In the genomic region with DNA sequence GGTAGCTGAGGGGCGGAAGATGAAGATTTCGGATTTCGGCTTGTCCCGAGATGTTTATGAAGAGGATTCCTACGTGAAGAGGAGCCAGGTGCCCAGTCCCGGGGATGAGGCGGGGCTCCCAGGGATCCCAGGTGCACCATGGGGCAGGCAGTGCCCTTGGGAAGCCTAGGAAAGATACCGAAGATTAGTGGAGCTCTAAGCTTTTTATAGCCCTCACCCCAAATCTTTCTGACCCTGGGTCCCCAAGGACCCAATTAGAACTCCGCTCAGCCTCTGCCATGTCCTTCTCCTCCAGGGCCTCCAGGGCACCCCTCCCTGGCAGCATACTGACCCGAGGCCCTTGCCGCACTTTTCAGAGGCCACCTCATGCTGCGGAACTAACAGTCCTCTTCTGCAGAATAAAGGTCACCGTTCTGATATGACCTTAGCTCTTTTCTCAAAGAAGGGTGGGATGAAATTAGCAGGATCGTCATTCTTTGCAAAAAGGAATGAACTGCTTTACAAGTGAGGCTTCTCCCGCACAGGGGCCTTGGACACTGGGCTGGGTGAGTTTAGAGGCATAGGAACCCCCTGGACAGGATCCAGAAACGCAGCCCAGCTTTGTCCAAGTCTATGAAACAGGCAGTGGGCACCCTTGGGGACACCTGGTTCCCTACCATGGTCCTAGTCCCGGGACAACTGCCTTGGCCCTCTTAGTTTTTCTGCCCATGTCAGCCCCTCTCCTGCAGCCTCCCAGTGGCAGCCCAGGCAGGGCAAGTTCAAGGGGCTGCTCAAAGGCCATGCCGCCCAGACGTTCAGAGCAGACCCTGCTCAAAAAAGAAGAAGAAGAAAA, we compare ENCODE assay signal across 13 cellular contexts. TPM values are rescaled to one million over a fixed set of nuclear protein-coding genes. Genes with fewer than 3 reads are reported as not detected.
A peak's percentile ranks its signal among the peaks of the same experiment; 100 is the strongest.
DNase-seq lines count a peak whose midpoint lies in the region; ATAC-seq, FAIRE-seq and TF ChIP-seq lines count a peak whose summit lies in the region.
"Had no signal": no experiment of that assay in that cellular context is flagged by ENCODE, and none has a peak within 500 bp of the region (broad histone marks: within the 10 kb centered on the region; RNA-seq: fewer than 3 reads in every experiment).

No MANE protein-coding gene starts in this region.

- H3K4me3 ChIP-seq in osteoblast (ENCODE audit: insufficient read depth, low read length): no peak overlapping the region
- H3K4me3 ChIP-seq: A549, cardiac muscle cell had no signal

- no peaks in the 10 kb centered on the region for H3K36me3 Mint-ChIP-seq in activated CD4-positive, alpha-beta T cell treated with anti-CD3 and anti-CD28 coated beads, Interleukin-2, amount 10 ng/mL, durations not matched to agents 7 days and 5 days (ENCODE audit: low read depth)
- H3K36me3 Mint-ChIP-seq in activated naive CD8-positive, alpha-beta T cell: no peaks in the 10 kb centered on the region
- H3K36me3 Mint-ChIP-seq in mesothelial cell of epicardium: no peaks in the 10 kb centered on the region

- peak overlapping the region; percentile 46 for H3K4me3 Mint-ChIP-seq in activated CD4-positive, alpha-beta T cell treated with anti-CD3 and anti-CD28 coated beads, Interleukin-2, amount 10 ng/mL, durations not matched to agents 7 days and 5 days
- peak overlapping the region; percentile 64 for H3K4me3 Mint-ChIP-seq in activated naive CD8-positive, alpha-beta T cell
- no peak overlapping the region for H3K4me3 Mint-ChIP-seq in mesothelial cell of epicardium
- H3K4me3 Mint-ChIP-seq: H9 had no signal

- H3K4me1 Mint-ChIP-seq in activated CD4-positive, alpha-beta T cell treated with anti-CD3 and anti-CD28 coated beads, Interleukin-2, amount 10 ng/mL, durations not matched to agents 7 days and 5 days: peaks cover 52% of the 10 kb centered on the region
- H3K4me1 Mint-ChIP-seq in activated naive CD8-positive, alpha-beta T cell (ENCODE audit: low read depth): peaks cover 21% of the 10 kb centered on the region
- no peaks in the 10 kb centered on the region for H3K4me1 Mint-ChIP-seq in mesothelial cell of epicardium
- H3K4me1 Mint-ChIP-seq: H9 had no signal

- no peaks in the 10 kb centered on the region for H3K27me3 Mint-ChIP-seq in activated CD4-positive, alpha-beta T cell treated with anti-CD3 and anti-CD28 coated beads, Interleukin-2, amount 10 ng/mL, durations not matched to agents 7 days and 5 days
- H3K27me3 Mint-ChIP-seq in activated naive CD8-positive, alpha-beta T cell: no peaks in the 10 kb centered on the region
- H3K27me3 Mint-ChIP-seq in mesothelial cell of epicardium (ENCODE audit: low read depth): peaks cover 6% of the 10 kb centered on the region

- no peaks in the 10 kb centered on the region for H3K4me1 ChIP-seq in osteoblast (ENCODE audit: insufficient read depth, low read length)
- H3K4me1 ChIP-seq: A549 had no signal

- no peak for FAIRE-seq in urothelium cell line (lab: Jason Lieb, UNC)
- FAIRE-seq: A549, RCC 7860 had no signal

- H3K36me3 ChIP-seq in osteoblast (ENCODE audit: insufficient read depth, low read length): no peaks in the 10 kb centered on the region
- H3K36me3 ChIP-seq: cardiac muscle cell had no signal

- no peak for DNase-seq in activated CD4-positive, alpha-beta T cell treated with anti-CD3 and anti-CD28 coated beads, Interleukin-2, amount 10 ng/mL, durations not matched to agents 7 days and 5 days
- DNase-seq in activated CD4-positive, alpha-beta T cell treated with anti-CD3 and anti-CD28 coated beads for 48 hours: no peak
- DNase-seq in osteoblast (ENCODE audit: insufficient read length, low spot score, missing footprints) (peak; percentile 76), mesothelial cell of epicardium (ENCODE audit: low spot score in 2 of 2, unreplicated experiment in 2 of 2) (no peak), urothelium cell line (ENCODE audit: low spot score) (no peak)
- DNase-seq: H9, NCI-H1048 had no signal

- H3K4me2 ChIP-seq in osteoblast (ENCODE audit: insufficient read depth, low read length): no peak overlapping the region
- H3K4me2 ChIP-seq: A549 had no signal

- no peaks in the 10 kb centered on the region for H4K20me1 ChIP-seq in osteoblast (ENCODE audit: insufficient read depth, low read length)

- no peaks in the 10 kb centered on the region for H3K79me2 ChIP-seq in osteoblast (ENCODE audit: insufficient read depth, low read length)

- H3K9me3 Mint-ChIP-seq in activated CD4-positive, alpha-beta T cell treated with anti-CD3 and anti-CD28 coated beads, Interleukin-2, amount 10 ng/mL, durations not matched to agents 7 days and 5 days: no peaks in the 10 kb centered on the region
- no peaks in the 10 kb centered on the region for H3K9me3 Mint-ChIP-seq in activated naive CD8-positive, alpha-beta T cell (ENCODE audit: low read depth)
- no peaks in the 10 kb centered on the region for H3K9me3 Mint-ChIP-seq in mesothelial cell of epicardium
- H3K9me3 Mint-ChIP-seq: H9 had no signal

- peaks cover 7% of the 10 kb centered on the region for H3K27me3 ChIP-seq in osteoblast (ENCODE audit: insufficient read depth, low read length)
- H3K27me3 ChIP-seq: cardiac muscle cell had no signal

- TF ChIP-seq CTCF in osteoblast (IDR thresholded peaks at IDR 0.05; ENCODE audit: extremely low read depth, low read depth, low read length): no peak
- no peak for TF ChIP-seq CTCF in mesothelial cell of epicardium (IDR thresholded peaks at IDR 0.05; ENCODE audit: unreplicated experiment)

- H3K9me3 ChIP-seq in osteoblast (ENCODE audit: low read depth, low read length): no peaks in the 10 kb centered on the region
- H3K9me3 ChIP-seq: A549 had no signal

- CTCF ChIA-PET in activated CD4-positive, alpha-beta T cell treated with anti-CD3 and anti-CD28 coated beads, Interleukin-2, amount 10 ng/mL, durations not matched to agents 7 days and 5 days (lab: Charles Lee): interaction anchor here (0.6 to 2.2 kb wide), 10 partner anchors 9 to 481 kb away, joined by 3 to 9 read pairs (median 4); a partner anchor contains a TSS

- H3K27ac Mint-ChIP-seq in activated CD4-positive, alpha-beta T cell treated with anti-CD3 and anti-CD28 coated beads, Interleukin-2, amount 10 ng/mL, durations not matched to agents 7 days and 5 days: peak overlapping the region; percentile 97
- H3K27ac Mint-ChIP-seq in activated naive CD8-positive, alpha-beta T cell: peak overlapping the region; percentile 65
- H3K27ac Mint-ChIP-seq in mesothelial cell of epicardium: no peak overlapping the region

- ATAC-seq in HG03064 (IDR thresholded peaks at IDR 0.05; ENCODE audit: low read depth, unreplicated experiment) (peak; percentile 2), GM21528 (IDR thresholded peaks at IDR 0.05; ENCODE audit: low FRiP score, unreplicated experiment) (no peak)
- ATAC-seq: A549 had no signal

- no peak overlapping the region for H3K27ac ChIP-seq in osteoblast (ENCODE audit: low read depth, low read length)
- H3K27ac ChIP-seq: A549, cardiac muscle cell had no signal

- POLR2A ChIA-PET in activated CD4-positive, alpha-beta T cell treated with anti-CD3 and anti-CD28 coated beads, Interleukin-2, amount 10 ng/mL, durations not matched to agents 7 days and 5 days (lab: Charles Lee): interaction anchor here (0.8 to 2.4 kb wide), 4 partner anchors 9 to 73 kb away, joined by 3 to 14 read pairs (median 6); a partner anchor contains a TSS

- no peak overlapping the region for H2AFZ ChIP-seq in osteoblast (ENCODE audit: low read length)

RNA-seq across cellular contexts. Expression of a gene that starts 17.9 kb away (rescaled TPM):
- 10 to 100 TPM; 36.2 to 41.0 TPM for total RNA-seq in activated CD4-positive, alpha-beta T cell treated with anti-CD3 and anti-CD28 coated beads, Interleukin-2, amount 10 ng/mL, durations not matched to agents 7 days and 5 days
- total RNA-seq in osteoblast (31.8 and 37.7 TPM in 2 replicates), mesothelial cell of epicardium (14.3 to 15.4 TPM (median 14.8 TPM) in 3 replicates)

RNA-seq across cellular contexts. Expression of a gene that starts 43.5 kb away (rescaled TPM):
- under 1 TPM; 0.10 TPM for total RNA-seq in activated CD4-positive, alpha-beta T cell treated with anti-CD3 and anti-CD28 coated beads, Interleukin-2, amount 10 ng/mL, durations not matched to agents 7 days and 5 days
- under 0.01 TPM in 2 replicates for total RNA-seq in osteoblast
- 0.88 to 2.2 TPM (median 2.1 TPM) in 3 replicates for total RNA-seq in mesothelial cell of epicardium
